Comparison of ENCODE assay signal across 19 cellular contexts in genomic region chr5:163489745-163490075, GRCh38. TPM values are rescaled to one million over a fixed set of nuclear protein-coding genes. Genes with fewer than 3 reads are reported as not detected.
DNase-seq lines count a peak whose midpoint lies in the region; ATAC-seq, FAIRE-seq and TF ChIP-seq lines count a peak whose summit lies in the region.
"Had no signal": no experiment of that assay in that cellular context is flagged by ENCODE, and none has a peak within 500 bp of the region (broad histone marks: within the 10 kb centered on the region; RNA-seq: fewer than 3 reads in every experiment).

No MANE protein-coding gene starts in this region.

- peaks cover 0 to 24% of the 10 kb centered on the region in 2 donors for H3K9me3 ChIP-seq in neuronal stem cell (replicated peaks in 1 of 2; ENCODE audit: control insufficient read depth in 2 of 2, insufficient read depth in 1 of 2, low read depth in 1 of 2, low read length in 2 of 2)
- no peaks in the 10 kb centered on the region for H3K9me3 ChIP-seq in ovary
- H3K9me3 ChIP-seq: A549, BE2C had no signal

- H4K5ac ChIP-seq in mesendoderm (ENCODE audit: low read length), result no peak overlapping the region

- no peaks in the 10 kb centered on the region for H3K36me3 ChIP-seq in mesendoderm (ENCODE audit: control insufficient read depth, insufficient read depth, low read length)
- H3K36me3 ChIP-seq in neuronal stem cell (replicated peaks in 1 of 2; ENCODE audit: control insufficient read depth in 2 of 2, insufficient read depth in 2 of 2, low read length in 2 of 2), result peaks cover 9 to 87% of the 10 kb centered on the region in 2 donors
- no peaks in the 10 kb centered on the region for H3K36me3 ChIP-seq in ovary

- H3K4ac ChIP-seq in mesendoderm (ENCODE audit: low read depth, low read length) (no peak overlapping the region), neuronal stem cell (ENCODE audit: low read length) (no peak overlapping the region)

- no peaks in the 10 kb centered on the region for H3K4me1 ChIP-seq in mesendoderm (ENCODE audit: control insufficient read depth, low read depth, low read length)
- H3K4me1 ChIP-seq in neuronal stem cell (ENCODE audit: control insufficient read depth in 2 of 2, insufficient read depth in 1 of 2, low read depth in 1 of 2, low read length in 2 of 2), result no peaks in the 10 kb centered on the region
- no peaks in the 10 kb centered on the region for H3K4me1 ChIP-seq in ovary (ENCODE audit: insufficient read depth)
- H3K4me1 ChIP-seq: BE2C had no signal

- H2AFZ ChIP-seq in neuronal stem cell (ENCODE audit: low read length), result no peak overlapping the region

- ATAC-seq in HG03108 (IDR thresholded peaks at IDR 0.05; ENCODE audit: unreplicated experiment) (no peak), omental fat pad (ENCODE audit: low FRiP score) (no peak)

- H3K27ac ChIP-seq in RWPE1, result 0 out of 2 replicates have a peak overlapping the region, but pooled peaks have one; percentile 28
- H3K27ac ChIP-seq in mesendoderm (ENCODE audit: low read depth, low read length), result no peak overlapping the region
- no peak overlapping the region for H3K27ac ChIP-seq in neuronal stem cell (replicated peaks; ENCODE audit: low read length)
- H3K27ac ChIP-seq in ovary, result no peak overlapping the region
- H3K27ac ChIP-seq: A549, HL-60, KMS-11 had no signal

- H2BK12ac ChIP-seq in neuronal stem cell (ENCODE audit: low read length), result no peak overlapping the region

- TF ChIP-seq CTCF in RWPE1 (conservative IDR thresholded peaks at IDR 0.05; ENCODE audit: low read depth) (no peak), omental fat pad (IDR thresholded peaks at IDR 0.05) (no peak), ovary (IDR thresholded peaks at IDR 0.05) (no peak)

- H3K23ac ChIP-seq in mesendoderm (ENCODE audit: low read length) (no peak overlapping the region), neuronal stem cell (ENCODE audit: low read depth, low read length, poor library complexity) (no peak overlapping the region)

- H2BK120ac ChIP-seq in mesendoderm (ENCODE audit: low read depth, low read length) (no peak overlapping the region), neuronal stem cell (ENCODE audit: low read depth, low read length) (no peak overlapping the region)

- H2BK5ac ChIP-seq in mesendoderm (ENCODE audit: low read length), result no peak overlapping the region
- H2BK5ac ChIP-seq in neuronal stem cell (ENCODE audit: low read length), result no peak overlapping the region

- POLR2A ChIA-PET in RWPE1 (lab: Yijun Ruan, JAX; ENCODE audit: low non-redundant PET), result no interaction called here

- CTCF ChIA-PET in RWPE1 (lab: Yijun Ruan, JAX), result interaction anchor here (0.6 to 1.1 kb wide), 2 partner anchors 10 to 13 kb away, joined by 3 read pairs; no protein-coding TSS in a partner anchor

- H2BK15ac ChIP-seq in mesendoderm (replicated peaks; ENCODE audit: low read depth) (no peak overlapping the region), neuronal stem cell (ENCODE audit: low read length) (no peak overlapping the region)

- intact Hi-C loops in ovary (cut with DNase I), result no loop called here

- peak; percentile 58 for FAIRE-seq in GM19239 (lab: Jason Lieb, UNC)
- FAIRE-seq: A549 had no signal

- DNase-seq in GM19239 (ENCODE audit: insufficient read length, low spot score) (no peak), RWPE1 (ENCODE audit: low spot score) (no peak), mesendoderm (no peak), neuronal stem cell (ENCODE audit: low spot score) (no peak), omental fat pad (ENCODE audit: low spot score) (no peak), ovary (no peak)
- DNase-seq: COR-L47; DMS79 treated with DMSO at 0.1 percent for 48 hours; NCI-H1092 treated with DMSO at 0.1 percent for 48 hours; NCI-H1436 treated with DMSO at 0.1 percent for 48 hours; NCI-H1930; NCI-H510A treated with DMSO at 0.1 percent for 48 hours; NCI-H748 treated with DMSO at 0.1 percent for 48 hours; NK-92 treated with Interleukin-12 subunit alpha and Interleukin-12 subunit beta, amount 100 ng/mL, for 24 hours had no signal

- H3K4me2 ChIP-seq in mesendoderm (ENCODE audit: low read length) (no peak overlapping the region), neuronal stem cell (ENCODE audit: insufficient read depth, low read length, poor library complexity, severe bottlenecking) (no peak overlapping the region)
- H3K4me2 ChIP-seq: A549, KMS-11 had no signal

- H3K27me3 ChIP-seq in mesendoderm (ENCODE audit: insufficient read depth, low read length, poor library complexity) (no peaks in the 10 kb centered on the region), neuronal stem cell (ENCODE audit: control insufficient read depth in 3 of 3, insufficient read depth in 3 of 3, low read depth in 1 of 3, low read length in 3 of 3) (no peaks in the 10 kb centered on the region), ovary (no peaks in the 10 kb centered on the region)
- H3K27me3 ChIP-seq: BE2C had no signal

- TF ChIP-seq EP300 in ovary (IDR thresholded peaks at IDR 0.05), result no peak

- H3K14ac ChIP-seq in neuronal stem cell (ENCODE audit: low read length), result no peak overlapping the region

- no CpG with 5 or more reads among the region's 3 CpGs for WGBS in mesendoderm (ENCODE audit: extremely low coverage, insufficient coverage, low lambda C conversion rate)
- no CpG with 5 or more reads among the region's 3 CpGs for WGBS in neuronal stem cell (ENCODE audit: extremely low coverage in 2 of 2, insufficient read length in 2 of 2, insufficient replicate concordance in 1 of 2), 2 donors
- 89 to 90% (median 90%) methylated on average over 3 of the region's 3 CpGs for WGBS in ovary, 3 donors

- H2AK5ac ChIP-seq in mesendoderm (ENCODE audit: low read length) (no peak overlapping the region), neuronal stem cell (ENCODE audit: low read depth, low read length) (no peak overlapping the region)

- H3K4me3 ChIP-seq in mesendoderm (ENCODE audit: low read length) (no peak overlapping the region), neuronal stem cell (ENCODE audit: low read length in 2 of 2) (no peak overlapping the region), ovary (no peak overlapping the region)
- H3K4me3 ChIP-seq: A549 had no signal

- TF ChIP-seq POLR2A in ovary (IDR thresholded peaks at IDR 0.05), result no peak

- H3K79me1 ChIP-seq in mesendoderm (ENCODE audit: low read length), result no peaks in the 10 kb centered on the region
- H3K79me1 ChIP-seq in neuronal stem cell (ENCODE audit: low read depth, low read length), result no peaks in the 10 kb centered on the region

- H4K91ac ChIP-seq in neuronal stem cell (ENCODE audit: low read depth, low read length, poor library complexity), result no peak overlapping the region

- H4K8ac ChIP-seq in mesendoderm (ENCODE audit: low read depth, low read length) (no peak overlapping the region), neuronal stem cell (ENCODE audit: low read depth, low read length) (no peak overlapping the region)

- H3K56ac ChIP-seq in mesendoderm (ENCODE audit: low read length), result no peak overlapping the region

- H3K9ac ChIP-seq in mesendoderm (ENCODE audit: low read length) (peak overlapping the region; percentile 3), neuronal stem cell (ENCODE audit: low read depth, low read length, poor library complexity) (peak overlapping the region; percentile 18)
- H3K9ac ChIP-seq: KMS-11 had no signal

- H3K18ac ChIP-seq in mesendoderm (ENCODE audit: low read length), result no peak overlapping the region
- H3K18ac ChIP-seq in neuronal stem cell (ENCODE audit: low read length), result no peak overlapping the region

- H3K79me2 ChIP-seq in mesendoderm (ENCODE audit: control insufficient read depth, insufficient read depth, low read length), result no peaks in the 10 kb centered on the region

RNA-seq across cellular contexts. Expression of gene MAT2B, which starts 15.7 kb away (rescaled TPM):
- polyA plus RNA-seq in mesendoderm (2013, experiment 1 of 2), result 33.0 TPM
- 35.0 TPM for polyA plus RNA-seq in mesendoderm (2013, experiment 2 of 2)
- polyA plus RNA-seq in neuronal stem cell (2013, experiment 1 of 2), result 51.7 TPM
- polyA plus RNA-seq in neuronal stem cell (2013, experiment 2 of 2), result 51.0 TPM
- total RNA-seq in omental fat pad (10 to 100 TPM; 25.7 to 55.0 (median 41.3) TPM), ovary (10 to 100 TPM; 46.6 to 67.8 (median 54.0) TPM)
- 10 to 100 TPM; 81.6 to 83.0 TPM for polyA plus RNA-seq in ovary

RNA-seq across cellular contexts. Expression of gene HMMR, which starts 29.3 kb away (rescaled TPM):
- polyA plus RNA-seq in mesendoderm (2013, experiment 1 of 2), result 58.8 TPM
- 57.7 TPM for polyA plus RNA-seq in mesendoderm (2013, experiment 2 of 2)
- 82.4 TPM for polyA plus RNA-seq in neuronal stem cell (2013, experiment 1 of 2)
- 76.0 TPM for polyA plus RNA-seq in neuronal stem cell (2013, experiment 2 of 2)
- 1 to 10 TPM in 2 of 4 donors, under 1 TPM in 1, not detected in 1; 0.32 to 2.6 (median 1.0) TPM for total RNA-seq in omental fat pad
- 1 to 10 TPM in 1 of 7 donors, under 1 TPM in 5, not detected in 1; 0.10 to 1.4 (median 0.27) TPM for total RNA-seq in ovary
- polyA plus RNA-seq in ovary, result under 1 TPM; 0.23 to 0.77 TPM

RNA-seq across cellular contexts. Expression of gene NUDCD2, which starts 29.8 kb away (rescaled TPM):
- polyA plus RNA-seq in mesendoderm (2013, experiment 1 of 2), result 17.2 TPM
- polyA plus RNA-seq in mesendoderm (2013, experiment 2 of 2), result 16.7 TPM
- 48.5 TPM for polyA plus RNA-seq in neuronal stem cell (2013, experiment 1 of 2)
- polyA plus RNA-seq in neuronal stem cell (2013, experiment 2 of 2), result 48.3 TPM
- 1 to 10 TPM; 5.2 to 9.8 (median 5.9) TPM for total RNA-seq in omental fat pad
- total RNA-seq in ovary, result 10 to 100 TPM in 6 of 7 donors, 1 to 10 TPM in 1; 6.8 to 26.0 (median 19.6) TPM
- 1 to 10 TPM; 8.4 to 9.5 TPM for polyA plus RNA-seq in ovary

RNA-seq across cellular contexts. Expression of gene CCNG1, which starts 52.3 kb away (rescaled TPM):
- polyA plus RNA-seq in mesendoderm (2013, experiment 1 of 2), result 180 TPM
- polyA plus RNA-seq in mesendoderm (2013, experiment 2 of 2), result 173 TPM
- polyA plus RNA-seq in neuronal stem cell (2013, experiment 1 of 2), result 337 TPM
- polyA plus RNA-seq in neuronal stem cell (2013, experiment 2 of 2), result 347 TPM
- total RNA-seq in omental fat pad (100 to 1,000 TPM in 2 of 4 donors, 10 to 100 TPM in 2; 76.1 to 132 (median 106) TPM), ovary (100 to 1,000 TPM; 155 to 250 (median 211) TPM)
- 100 to 1,000 TPM; 158 to 168 TPM for polyA plus RNA-seq in ovary
